ENCODE assay signal across 19 cellular contexts in the genomic region with DNA sequence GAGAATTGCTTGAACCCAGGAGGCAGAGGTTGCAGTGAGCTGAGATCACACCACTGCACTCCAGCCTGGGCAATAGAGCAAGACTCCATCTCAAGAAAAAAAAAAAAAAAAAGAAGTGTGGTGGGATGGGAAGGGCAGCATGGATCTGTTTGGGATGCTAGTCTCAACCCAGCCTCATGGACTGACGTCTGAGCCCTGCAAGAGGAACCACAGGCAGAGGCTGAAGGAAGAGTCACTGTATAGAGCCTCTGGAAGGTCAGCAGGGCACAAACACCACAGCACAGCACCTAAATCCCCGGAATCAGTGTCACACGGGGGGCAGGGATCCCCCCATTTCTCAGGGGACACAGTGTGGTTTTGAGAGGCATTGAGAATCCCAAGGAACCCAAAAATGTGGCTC. TPM values are rescaled to one million over a fixed set of nuclear protein-coding genes. Genes with fewer than 3 reads are reported as not detected.
DNase-seq lines count a peak whose midpoint lies in the region; ATAC-seq and TF ChIP-seq lines count a peak whose summit lies in the region.
"Had no signal": no experiment of that assay in that cellular context is flagged by ENCODE, and none has a peak within 500 bp of the region (broad histone marks: within the 10 kb centered on the region; RNA-seq: fewer than 3 reads in every experiment).

No MANE protein-coding gene starts in this region.

- H3K9me3 Mint-ChIP-seq in dendritic cell treated with granulocyte-macrophage colony-stimulating factor and Interleukin-4, amounts not matched to agents 40 ng/mL and 50 ng/mL, for 4 days, result no peaks in the 10 kb centered on the region
- H3K9me3 Mint-ChIP-seq in activated T-cell treated with anti-CD3 and anti-CD28 coated beads, Interleukin-2, amount 50 U/mL, for 24 hours, result no peaks in the 10 kb centered on the region
- H3K9me3 Mint-ChIP-seq: CD4-positive, alpha-beta memory T cell; HFFc6; IgD-negative memory B cell had no signal

- H3K27me3 Mint-ChIP-seq in dendritic cell treated with granulocyte-macrophage colony-stimulating factor and Interleukin-4, amounts not matched to agents 40 ng/mL and 50 ng/mL, for 4 days, result peaks cover 19% of the 10 kb centered on the region
- peaks cover 15% of the 10 kb centered on the region for H3K27me3 Mint-ChIP-seq in activated T-cell treated with anti-CD3 and anti-CD28 coated beads, Interleukin-2, amount 50 U/mL, for 24 hours

- H3K4me1 ChIP-seq in spleen, result peaks cover 9 to 27% (median 15%) of the 10 kb centered on the region in 6 donors

- H3K36me3 ChIP-seq in spleen, result no peaks in the 10 kb centered on the region
- H3K36me3 ChIP-seq: HAP-1 had no signal

- no peaks in the 10 kb centered on the region for H3K9me3 ChIP-seq in spleen
- H3K9me3 ChIP-seq: HAP-1 had no signal

- ATAC-seq in Right ventricle myocardium inferior (peak; percentile 34), left ventricle myocardium superior (no peak), sciatic nerve (no peak), HG02981 (IDR thresholded peaks at IDR 0.05; ENCODE audit: unreplicated experiment) (no peak)

- H3K4me3 ChIP-seq in spleen, result no peak overlapping the region
- H3K4me3 ChIP-seq: HAP-1 had no signal

- WGBS in spleen, 5 donors, result 39 to 67% (median 53%) methylated on average over 3 of the region's 3 CpGs

- H3K4me3 Mint-ChIP-seq in dendritic cell treated with granulocyte-macrophage colony-stimulating factor and Interleukin-4, amounts not matched to agents 40 ng/mL and 50 ng/mL, for 4 days, result no peak overlapping the region
- H3K4me3 Mint-ChIP-seq in activated T-cell treated with anti-CD3 and anti-CD28 coated beads, Interleukin-2, amount 50 U/mL, for 24 hours, result no peak overlapping the region
- H3K4me3 Mint-ChIP-seq: CD4-positive, alpha-beta memory T cell; HFFc6 had no signal

- H3K27ac ChIP-seq in spleen, result no peak overlapping the region
- H3K27ac ChIP-seq: 22Rv1 had no signal

- TF ChIP-seq CTCF in spleen (IDR thresholded peaks at IDR 0.05 in 8 of 11, conservative IDR thresholded peaks at IDR 0.05 in 3 of 11), result no peak

- TF ChIP-seq POLR2A in spleen (IDR thresholded peaks at IDR 0.05), result no peak

- no peaks in the 10 kb centered on the region for H3K36me3 Mint-ChIP-seq in dendritic cell treated with granulocyte-macrophage colony-stimulating factor and Interleukin-4, amounts not matched to agents 40 ng/mL and 50 ng/mL, for 4 days (ENCODE audit: low read depth)
- H3K36me3 Mint-ChIP-seq in activated T-cell treated with anti-CD3 and anti-CD28 coated beads, Interleukin-2, amount 50 U/mL, for 24 hours (ENCODE audit: low read depth), result no peaks in the 10 kb centered on the region
- H3K36me3 Mint-ChIP-seq: CD4-positive, alpha-beta memory T cell; IgD-negative memory B cell had no signal

- DNase-seq in Right ventricle myocardium inferior (ENCODE audit: missing footprints), result no peak
- no peak for DNase-seq in left ventricle myocardium superior
- DNase-seq in spleen, result peak; percentile 28
- no peak for DNase-seq in sciatic nerve (ENCODE audit: low spot score)
- DNase-seq in NCI-H2227 treated with DMSO at 0.1 percent for 48 hours (lab: John Stamatoyannopoulos, UW), result no peak
- DNase-seq in activated T-cell treated with anti-CD3 and anti-CD28 coated beads, Interleukin-2, amount 50 U/mL, for 24 hours, result no peak
- DNase-seq: C1 segment of cervical spinal cord; CD4-positive, alpha-beta memory T cell; DMS79; HFFc6; KG1 had no signal

- H3K4me1 Mint-ChIP-seq in dendritic cell treated with granulocyte-macrophage colony-stimulating factor and Interleukin-4, amounts not matched to agents 40 ng/mL and 50 ng/mL, for 4 days (ENCODE audit: low read depth), result peaks cover 55% of the 10 kb centered on the region
- H3K4me1 Mint-ChIP-seq in activated T-cell treated with anti-CD3 and anti-CD28 coated beads, Interleukin-2, amount 50 U/mL, for 24 hours (ENCODE audit: low read depth), result peaks cover 16% of the 10 kb centered on the region

- intact Hi-C loops in Right ventricle myocardium inferior (cut with DNase I), result no loop called here
- intact Hi-C loops in left ventricle myocardium superior (cut with micrococcal nuclease), result no loop called here
- intact Hi-C loops in dendritic cell treated with granulocyte-macrophage colony-stimulating factor and Interleukin-4, amounts not matched to agents 40 ng/mL and 50 ng/mL, for 4 days (cut with micrococcal nuclease), result no loop called here
- intact Hi-C loops in spleen (cut with DNase I; ENCODE audit: low total_unique reads), result no loop called here
- intact Hi-C loops in sciatic nerve (cut with DNase I), result no loop called here

- peak overlapping the region; percentile 61 for H3K27ac Mint-ChIP-seq in dendritic cell treated with granulocyte-macrophage colony-stimulating factor and Interleukin-4, amounts not matched to agents 40 ng/mL and 50 ng/mL, for 4 days
- no peak overlapping the region for H3K27ac Mint-ChIP-seq in activated T-cell treated with anti-CD3 and anti-CD28 coated beads, Interleukin-2, amount 50 U/mL, for 24 hours
- H3K27ac Mint-ChIP-seq: HFFc6, IgD-negative memory B cell had no signal

- peaks cover 0 to 54% (median 0%) of the 10 kb centered on the region in 7 donors for H3K27me3 ChIP-seq in spleen (replicated peaks in 1 of 7)

RNA-seq across cellular contexts. Expression of gene CXCL16, which starts 10.9 kb away (rescaled TPM):
- 3.9 TPM for total RNA-seq in Right ventricle myocardium inferior
- total RNA-seq in left ventricle myocardium superior, result 3.5 TPM
- total RNA-seq in spleen, result 100 to 1,000 TPM in 1 of 7 donors, 10 to 100 TPM in 6; 45.5 to 104 (median 70.5) TPM
- 10 to 100 TPM; 11.5 to 29.0 (median 17.2) TPM for polyA plus RNA-seq in spleen
- total RNA-seq in sciatic nerve, result 30.3 TPM
- total RNA-seq: G401 had no signal

RNA-seq across cellular contexts. Expression of gene ZMYND15, which starts 11.0 kb away (rescaled TPM):
- total RNA-seq in Right ventricle myocardium inferior, result 0.11 TPM
- 0.20 TPM for total RNA-seq in left ventricle myocardium superior
- total RNA-seq in spleen, result 10 to 100 TPM in 1 of 7 donors, 1 to 10 TPM in 6; 3.8 to 11.5 (median 5.2) TPM
- polyA plus RNA-seq in spleen, result 1 to 10 TPM; 1.8 to 3.1 (median 2.2) TPM
- total RNA-seq in sciatic nerve, result 3.3 TPM
- total RNA-seq: G401, HFFc6 had no signal
- polyA plus RNA-seq: IgD-negative memory B cell had no signal

RNA-seq across cellular contexts. Expression of gene MED11, which starts 19.4 kb away (rescaled TPM):
- 17.2 TPM for total RNA-seq in Right ventricle myocardium inferior
- 18.0 TPM for total RNA-seq in left ventricle myocardium superior
- 10 to 100 TPM; 17.1 to 42.7 (median 22.3) TPM for total RNA-seq in spleen
- 10 to 100 TPM; 42.9 to 47.1 (median 43.8) TPM for polyA plus RNA-seq in spleen
- total RNA-seq in sciatic nerve, result 14.3 TPM

RNA-seq across cellular contexts. Expression of gene TM4SF5, which starts 21.1 kb away (rescaled TPM):
- not detected for total RNA-seq in Right ventricle myocardium inferior
- not detected for total RNA-seq in left ventricle myocardium superior
- total RNA-seq in spleen, result not detected
- not detected for polyA plus RNA-seq in spleen
- not detected for total RNA-seq in sciatic nerve
- total RNA-seq: A673; CD4-positive, alpha-beta memory T cell; G401; H1; HFFc6 had no signal
- polyA plus RNA-seq: CD4-positive, alpha-beta memory T cell; H1; IgD-negative memory B cell had no signal

RNA-seq across cellular contexts. Expression of gene VMO1, which starts 35.6 kb away (rescaled TPM):
- total RNA-seq in Right ventricle myocardium inferior, result 0.70 TPM
- 0.69 TPM for total RNA-seq in left ventricle myocardium superior
- total RNA-seq in spleen, result 10 to 100 TPM in 5 of 7 donors, 1 to 10 TPM in 2; 5.8 to 74.3 (median 16.5) TPM
- polyA plus RNA-seq in spleen, result 10 to 100 TPM in 1 of 3 donors, 1 to 10 TPM in 2; 5.0 to 10.9 (median 8.4) TPM
- total RNA-seq in sciatic nerve, result 5.4 TPM
- total RNA-seq: G401, H1 had no signal
- polyA plus RNA-seq: CD4-positive, alpha-beta memory T cell; IgD-negative memory B cell had no signal
